ENCODE assay signal across 10 cellular contexts in the genomic region with DNA sequence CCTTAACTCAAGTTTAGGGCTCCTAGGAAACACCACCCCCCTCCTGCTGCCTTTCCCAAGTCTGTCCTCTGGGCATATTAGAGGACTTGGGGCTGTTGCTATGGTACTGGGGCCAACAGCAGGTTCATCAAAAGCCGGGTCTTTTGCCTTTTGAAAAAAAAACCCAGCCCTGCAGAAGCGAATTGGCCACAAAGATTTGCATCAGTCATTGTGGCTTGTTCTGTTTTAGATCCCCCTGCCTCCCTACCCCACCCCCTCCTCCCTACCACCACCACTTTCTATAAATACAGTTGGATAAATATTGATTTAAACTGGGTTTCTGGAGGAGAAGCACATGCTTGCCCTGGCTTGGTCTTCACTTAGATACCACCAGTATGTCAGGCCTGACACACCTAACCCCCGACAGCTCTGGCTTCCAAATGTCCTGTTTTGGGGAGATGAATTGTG. TPM values are rescaled to one million over a fixed set of nuclear protein-coding genes. Genes with fewer than 3 reads are reported as not detected.
DNase-seq lines count a peak whose midpoint lies in the region; ATAC-seq and TF ChIP-seq lines count a peak whose summit lies in the region.
"Had no signal": no experiment of that assay in that cellular context is flagged by ENCODE, and none has a peak within 500 bp of the region (broad histone marks: within the 10 kb centered on the region; RNA-seq: fewer than 3 reads in every experiment).

No MANE protein-coding gene starts in this region.

- CTCF ChIA-PET in OCI-LY7 (lab: Charles Lee; ENCODE audit: unreplicated experiment): no interaction called here

- no peaks in the 10 kb centered on the region for H4K20me1 ChIP-seq in OCI-LY7 (ENCODE audit: insufficient read depth, low read length)

- ATAC-seq in GM18502 (IDR thresholded peaks at IDR 0.05; ENCODE audit: poor library complexity, unreplicated experiment) (peak; percentile 30), HG02678 (IDR thresholded peaks at IDR 0.05; ENCODE audit: unreplicated experiment) (peak; percentile 38), sciatic nerve (no peak)

- H3K9me2 ChIP-seq in OCI-LY7 (ENCODE audit: insufficient read depth, low read length): no peaks in the 10 kb centered on the region

- peak overlapping the region; percentile 89 for H3K4me2 ChIP-seq in OCI-LY7 (ENCODE audit: low read length)

- H3K36me3 ChIP-seq in OCI-LY7 (ENCODE audit: insufficient read depth, low read length): no peaks in the 10 kb centered on the region

- H2AFZ ChIP-seq in OCI-LY7 (ENCODE audit: low read length): no peak overlapping the region

- TF ChIP-seq CTCF in OCI-LY7 (conservative IDR thresholded peaks at IDR 0.05; ENCODE audit: low read length): no peak

- H3K9me3 ChIP-seq in OCI-LY7 (ENCODE audit: low read length): no peaks in the 10 kb centered on the region

- H3K4me1 ChIP-seq in OCI-LY7 (ENCODE audit: insufficient read depth, low read length, poor library complexity, severe bottlenecking): peaks cover 48% of the 10 kb centered on the region

- BruUV-seq in OCI-LY7 (replicated peaks; lab: Mats Ljungman, UMichigan): no TSS peak

- H3K27ac ChIP-seq in OCI-LY7 (ENCODE audit: low read depth, low read length, poor library complexity, severe bottlenecking): no peak overlapping the region

- no peaks in the 10 kb centered on the region; the same call in 1 of the 2 replicates for H3K79me2 ChIP-seq in OCI-LY7 (ENCODE audit: insufficient read depth, low read depth, low read length)

- intact Hi-C loops in OCI-LY7 (cut with micrococcal nuclease; ENCODE audit: unreplicated experiment) (loop anchor here (5.0 to 10.0 kb wide), 2 partner anchors 353 to 710 kb away; a partner anchor contains a TSS), sciatic nerve (cut with DNase I) (no loop called here)

- peak overlapping the region; percentile 14 for H3K4me3 ChIP-seq in OCI-LY7 (ENCODE audit: low read depth, low read length, poor library complexity, severe bottlenecking)

- POLR2A ChIA-PET in OCI-LY7 (lab: Charles Lee): interaction anchor here (0.7 to 2.4 kb wide), 6 partner anchors 8 to 743 kb away, joined by 3 to 21 read pairs (median 4); no protein-coding TSS in a partner anchor

- DNase-seq in OCI-LY7 (ENCODE audit: low spot score) (peak; percentile 40), midbrain (lab: John Stamatoyannopoulos, UW) (peak; percentile 68), HT-29 (ENCODE audit: low spot score) (no peak), sciatic nerve (ENCODE audit: low spot score) (no peak)
- no peak for DNase-seq in effector CD4-positive, alpha-beta T cell
- DNase-seq: aorta, glutamatergic neuron, NCI-H2081 had no signal

RNA-seq across cellular contexts. Expression of a gene that starts 7.0 kb away (rescaled TPM):
- total RNA-seq in OCI-LY7 (2014; rRNA removed; shearing (Covaris generic)): 8.4 and 11.7 TPM in 2 replicates
- total RNA-seq in OCI-LY7 (2022) (18.1 and 22.3 TPM in 2 replicates), sciatic nerve (72.2 TPM)
- total RNA-seq in HT-29 (2014; rRNA removed; shearing (Covaris generic)): 18.1 and 19.8 TPM in 2 replicates

Comparison
In these comparisons a context has a peak if more than half of its experiments do, and no peak if none do; other contexts are left out.
1. DNase-seq: peak in OCI-LY7 (single experiment) and midbrain (single experiment); none in effector CD4-positive, alpha-beta T cell (single experiment), HT-29 (single experiment) and sciatic nerve (single experiment).